In the genomic region with DNA sequence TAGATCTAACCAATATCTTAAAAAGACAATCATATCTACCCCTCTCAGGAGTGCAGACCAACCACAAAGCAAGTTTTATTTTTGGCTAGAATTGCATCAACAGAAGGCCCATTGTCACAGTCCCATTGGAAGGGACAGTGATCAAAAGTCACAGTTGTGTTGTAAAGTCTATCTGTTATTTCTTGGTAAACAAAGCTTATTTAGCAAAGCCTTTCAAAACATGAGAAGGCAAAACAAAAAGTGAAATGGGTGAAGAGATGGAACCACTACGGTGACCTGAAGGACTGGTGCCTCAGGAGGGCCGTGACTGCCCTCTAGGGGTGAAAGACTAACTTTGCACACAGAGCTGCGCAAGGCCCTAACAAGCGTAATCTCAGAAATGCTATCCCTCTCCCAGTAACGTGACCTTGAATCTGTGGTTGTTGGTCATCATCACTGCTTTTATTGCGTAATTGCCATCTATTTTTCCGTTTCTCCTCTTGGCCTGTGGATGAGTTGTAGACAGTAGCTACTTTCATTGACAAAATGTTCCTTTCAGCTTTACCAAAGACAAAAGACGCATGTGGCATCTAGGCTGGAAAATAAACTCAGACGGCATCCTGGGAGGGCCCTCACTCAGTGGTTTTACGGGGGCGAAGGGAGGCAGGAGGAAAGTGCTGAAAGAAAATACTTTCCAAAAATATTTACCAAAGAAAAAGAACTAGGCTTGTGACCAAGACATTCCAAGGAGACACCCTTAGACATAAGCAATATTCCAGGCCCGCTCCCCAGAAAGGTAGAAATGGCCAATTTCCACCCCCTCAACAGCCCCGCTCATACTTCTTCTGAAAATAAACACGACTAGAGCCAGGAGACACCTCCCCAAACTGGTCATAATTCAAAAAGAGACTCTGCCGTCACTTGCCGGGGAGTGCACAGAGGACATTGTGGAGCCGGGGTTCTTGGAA, we compare ENCODE assay signal across 8 cellular contexts.
A peak's percentile ranks its signal among the peaks of the same experiment; 100 is the strongest.
DNase-seq lines count a peak whose midpoint lies in the region; ATAC-seq and TF ChIP-seq lines count a peak whose summit lies in the region.

No MANE protein-coding gene starts in this region.

- no peaks in the 10 kb centered on the region for H3K27me3 Mint-ChIP-seq in naive thymus-derived CD8-positive, alpha-beta T cell
- no peaks in the 10 kb centered on the region for H3K27me3 Mint-ChIP-seq in stimulated activated naive B cell treated with anti-CD40 and anti-IgM and Interleukin-4, amounts not matched to agents 10 μg/mL and 1 μg/mL and 100 μg/mL, for 72 hours

- H3K4me1 Mint-ChIP-seq in naive thymus-derived CD8-positive, alpha-beta T cell, result peaks cover 0 to 8% (median 7%) of the 10 kb centered on the region in 4 donors
- peaks cover 0 to 7% of the 10 kb centered on the region in 2 donors for H3K4me1 Mint-ChIP-seq in stimulated activated naive B cell treated with anti-CD40 and anti-IgM and Interleukin-4, amounts not matched to agents 10 μg/mL and 1 μg/mL and 100 μg/mL, for 72 hours

- no peak overlapping the region for H2AFZ ChIP-seq in OCI-LY1 (ENCODE audit: low read length)

- H3K27ac Mint-ChIP-seq in naive thymus-derived CD8-positive, alpha-beta T cell, result peak overlapping the region in 1 of 10 donors; percentile 16
- H3K27ac Mint-ChIP-seq in stimulated activated naive B cell treated with anti-CD40 and anti-IgM and Interleukin-4, amounts not matched to agents 10 μg/mL and 1 μg/mL and 100 μg/mL, for 72 hours, result no peak overlapping the region

- no peaks in the 10 kb centered on the region for H3K79me2 ChIP-seq in OCI-LY1 (ENCODE audit: insufficient read depth, low read length)

- H3K36me3 ChIP-seq in OCI-LY1 (ENCODE audit: insufficient read depth, low read length), result no peaks in the 10 kb centered on the region; the same call in 1 of the 2 replicates

- TF ChIP-seq CTCF in OCI-LY1 (IDR thresholded peaks at IDR 0.05; ENCODE audit: low read length), result peak; percentile 88

- no peaks in the 10 kb centered on the region for H3F3A ChIP-seq in OCI-LY1 (ENCODE audit: insufficient read depth, low read length)

- no peaks in the 10 kb centered on the region for H3K27me3 ChIP-seq in OCI-LY1 (ENCODE audit: insufficient read depth, low read length)

- no peaks in the 10 kb centered on the region for H3K9me2 ChIP-seq in OCI-LY1 (ENCODE audit: low read depth, low read length)

- POLR2A ChIA-PET in naive thymus-derived CD8-positive, alpha-beta T cell (lab: Charles Lee), result interaction anchor here (0.6 to 1.2 kb wide), 2 partner anchors 92 to 145 kb away, joined by 3 read pairs; no protein-coding TSS in a partner anchor

- H3K9me3 Mint-ChIP-seq in naive thymus-derived CD8-positive, alpha-beta T cell, result no peaks in the 10 kb centered on the region
- H3K9me3 Mint-ChIP-seq in stimulated activated naive B cell treated with anti-CD40 and anti-IgM and Interleukin-4, amounts not matched to agents 10 μg/mL and 1 μg/mL and 100 μg/mL, for 72 hours, result no peaks in the 10 kb centered on the region

- DNase-seq in COLO668 (lab: John Stamatoyannopoulos, UW; ENCODE audit: unreplicated experiment) (peak; percentile 42), activated T-cell treated with anti-CD3 and anti-CD28 coated beads for 4 hours (peak; percentile 54), erythroblast (lab: John Stamatoyannopoulos, UW) (peak; percentile 70 to 81)
- peak; percentile 23 to 76 (median 57) for DNase-seq in naive thymus-derived CD8-positive, alpha-beta T cell
- DNase-seq in stimulated activated naive B cell treated with anti-CD40 and anti-IgM and Interleukin-4, amounts not matched to agents 10 μg/mL and 1 μg/mL and 100 μg/mL, for 72 hours, result peak; percentile 41

- no peak for TF ChIP-seq POLR2A in erythroblast (IDR thresholded peaks at IDR 0.05; ENCODE audit: low read length)

- H3K4me2 ChIP-seq in OCI-LY1 (ENCODE audit: low read length), result no peak overlapping the region

- H3K4me1 ChIP-seq in OCI-LY1 (ENCODE audit: insufficient read depth, low read length, severe bottlenecking), result no peaks in the 10 kb centered on the region

- H3K36me3 Mint-ChIP-seq in naive thymus-derived CD8-positive, alpha-beta T cell, result no peaks in the 10 kb centered on the region
- H3K36me3 Mint-ChIP-seq in stimulated activated naive B cell treated with anti-CD40 and anti-IgM and Interleukin-4, amounts not matched to agents 10 μg/mL and 1 μg/mL and 100 μg/mL, for 72 hours, result no peaks in the 10 kb centered on the region

- no peak overlapping the region for H3K27ac ChIP-seq in OCI-LY1 (ENCODE audit: low read depth, low read length, poor library complexity, severe bottlenecking)

- ATAC-seq in GM19395 (IDR thresholded peaks at IDR 0.05; ENCODE audit: unreplicated experiment) (peak; percentile 99), HG03457 (IDR thresholded peaks at IDR 0.05; ENCODE audit: unreplicated experiment) (peak; percentile 93)
- ATAC-seq in naive thymus-derived CD8-positive, alpha-beta T cell, result peak; percentile 95
- ATAC-seq in stimulated activated naive B cell treated with anti-CD40 and anti-IgM and Interleukin-4, amounts not matched to agents 10 μg/mL and 1 μg/mL and 100 μg/mL, for 72 hours (replicated peaks), result peak; percentile 98 to 99

- peaks cover 4% of the 10 kb centered on the region; the same call in 1 of the 2 replicates for H3K9me3 ChIP-seq in OCI-LY1 (ENCODE audit: low read length)

- no peak overlapping the region for H3K4me3 ChIP-seq in OCI-LY1 (ENCODE audit: low read depth, low read length, poor library complexity, severe bottlenecking)

- H4K20me1 ChIP-seq in OCI-LY1 (ENCODE audit: insufficient read depth, low read length), result no peaks in the 10 kb centered on the region

- H3K9ac ChIP-seq in OCI-LY1 (ENCODE audit: low read length), result no peak overlapping the region

- H3K4me3 Mint-ChIP-seq in naive thymus-derived CD8-positive, alpha-beta T cell, result no peak overlapping the region
- H3K4me3 Mint-ChIP-seq in stimulated activated naive B cell treated with anti-CD40 and anti-IgM and Interleukin-4, amounts not matched to agents 10 μg/mL and 1 μg/mL and 100 μg/mL, for 72 hours, result peak overlapping the region in 1 of 2 donors; percentile 41
